Comparison of ENCODE assay signal across 38 cellular contexts in genomic region chr9:103242486-103242885, GRCh38.
"Had no signal": no experiment of that assay in that cellular context is flagged by ENCODE, and none has a peak within 500 bp of the region (broad histone marks: within the 10 kb centered on the region; RNA-seq: fewer than 3 reads in every experiment).

No MANE protein-coding gene starts in this region.

- ATAC-seq: activated naive CD4-positive, alpha-beta T cell treated with anti-CD3 and anti-CD28 coated beads, Interleukin-2, amount 50 U/mL, for 72 hours; activated naive CD8-positive, alpha-beta T cell treated with anti-CD3 and anti-CD28 coated beads, Interleukin-2, amount 50 U/mL, for 24 hours; activated T-cell treated with anti-CD3 and anti-CD28 coated beads, Interleukin-2, amount 50 U/mL, for 4 hours; activated T-cell treated with anti-CD3 and anti-CD28 coated beads, Interleukin-2, amount 50 U/mL, for 72 hours; activated T-helper 17 cell treated with anti-CD3 and anti-CD28 coated beads, Interleukin-2, amount 50 U/mL, for 72 hours; body of pancreas had no signal

- H3K27me3 ChIP-seq: adrenal gland, ascending aorta, body of pancreas, brain microvascular endothelial cell, breast epithelium, cardiac muscle cell had no signal

- H3K36me3 ChIP-seq: adrenal gland, ascending aorta, brain microvascular endothelial cell, breast epithelium, cardiac muscle cell had no signal

- H3K4me1 ChIP-seq: adrenal gland, ascending aorta, body of pancreas, breast epithelium had no signal

- H3K9me3 ChIP-seq: adrenal gland, ascending aorta, body of pancreas, breast epithelium had no signal

- H3K4me3 ChIP-seq: adrenal gland, ascending aorta, body of pancreas, breast epithelium, cardiac muscle cell had no signal

- H3K27ac ChIP-seq: adrenal gland, ascending aorta, body of pancreas, brain microvascular endothelial cell, breast epithelium, cardiac muscle cell had no signal

- H3K27ac Mint-ChIP-seq: activated naive CD4-positive, alpha-beta T cell treated with anti-CD3 and anti-CD28 coated beads for 36 hours; activated naive CD4-positive, alpha-beta T cell treated with anti-CD3 and anti-CD28 coated beads, Interleukin-2, amount 10 ng/mL, durations not matched to agents 7 days and 5 days; activated naive CD4-positive, alpha-beta T cell treated with anti-CD3 and anti-CD28 coated beads, Interleukin-2, amount 50 U/mL, for 24 hours; activated naive CD4-positive, alpha-beta T cell treated with anti-CD3 and anti-CD28 coated beads, Interleukin-2, amount 50 U/mL, for 72 hours; activated naive CD8-positive, alpha-beta T cell; activated naive CD8-positive, alpha-beta T cell treated with anti-CD3 and anti-CD28 coated beads for 36 hours; activated naive CD8-positive, alpha-beta T cell treated with anti-CD3 and anti-CD28 coated beads, Interleukin-2, amount 10 ng/mL, durations not matched to agents 7 days and 5 days; activated naive CD8-positive, alpha-beta T cell treated with anti-CD3 and anti-CD28 coated beads, Interleukin-2, amount 50 U/mL, for 24 hours; activated T-cell treated with anti-CD3 and anti-CD28 coated beads, Interleukin-2, amount 50 U/mL, for 24 hours; activated T-cell treated with anti-CD3 and anti-CD28 coated beads, Interleukin-2, amount 50 U/mL, for 72 hours; activated T-helper 1 cell treated with anti-CD3 and anti-CD28 coated beads, Interleukin-12 subunit alpha, Interleukin-12 subunit beta, Interleukin-2, Interleukin-4 antibody, amounts not matched to agents 30 ng/mL and 10 ng/mL and 1 ng/mL, durations not matched to agents 14 hours and 24 hours and 36 hours; activated T-helper 17 cell treated with anti-CD3 and anti-CD28 coated beads, Interleukin-2, amount 50 U/mL, for 72 hours; activated T-helper 2 cell treated with anti-CD3 and anti-CD28 coated beads, Interferon-gamma antibody, Interleukin-2, Interleukin-4, amounts not matched to agents 10 μg/mL and 5 μg/mL and 100 μg/mL, durations not matched to agents 14 hours and 24 hours and 36 hours had no signal

- H3K4me3 Mint-ChIP-seq: activated naive CD4-positive, alpha-beta T cell treated with anti-CD3 and anti-CD28 coated beads for 36 hours; activated naive CD4-positive, alpha-beta T cell treated with anti-CD3 and anti-CD28 coated beads, Interleukin-2, amount 10 ng/mL, durations not matched to agents 7 days and 5 days; activated naive CD4-positive, alpha-beta T cell treated with anti-CD3 and anti-CD28 coated beads, Interleukin-2, amount 50 U/mL, for 24 hours; activated naive CD8-positive, alpha-beta T cell; activated naive CD8-positive, alpha-beta T cell treated with anti-CD3 and anti-CD28 coated beads for 36 hours; activated naive CD8-positive, alpha-beta T cell treated with anti-CD3 and anti-CD28 coated beads, Interleukin-2, amount 10 ng/mL, durations not matched to agents 7 days and 5 days; activated naive CD8-positive, alpha-beta T cell treated with anti-CD3 and anti-CD28 coated beads, Interleukin-2, amount 50 U/mL, for 24 hours; activated T-cell treated with anti-CD3 and anti-CD28 coated beads, Interleukin-2, amount 50 U/mL, for 24 hours; activated T-cell treated with anti-CD3 and anti-CD28 coated beads, Interleukin-2, amount 50 U/mL, for 4 hours; activated T-cell treated with anti-CD3 and anti-CD28 coated beads, Interleukin-2, amount 50 U/mL, for 72 hours; activated T-helper 1 cell treated with anti-CD3 and anti-CD28 coated beads, Interleukin-12 subunit alpha, Interleukin-12 subunit beta, Interleukin-2, Interleukin-4 antibody, amounts not matched to agents 30 ng/mL and 10 ng/mL and 1 ng/mL, durations not matched to agents 14 hours and 24 hours and 36 hours; activated T-helper 17 cell treated with anti-CD3 and anti-CD28 coated beads, Interleukin-2, amount 50 U/mL, for 72 hours; central memory CD8-positive, alpha-beta T cell had no signal

- H3K27me3 Mint-ChIP-seq: activated naive CD4-positive, alpha-beta T cell treated with anti-CD3 and anti-CD28 coated beads, Interleukin-2, amount 10 ng/mL, durations not matched to agents 7 days and 5 days; activated naive CD4-positive, alpha-beta T cell treated with anti-CD3 and anti-CD28 coated beads, Interleukin-2, amount 50 U/mL, for 24 hours; activated naive CD8-positive, alpha-beta T cell; activated naive CD8-positive, alpha-beta T cell treated with anti-CD3 and anti-CD28 coated beads for 36 hours; activated naive CD8-positive, alpha-beta T cell treated with anti-CD3 and anti-CD28 coated beads, Interleukin-2, amount 10 ng/mL, durations not matched to agents 7 days and 5 days; activated naive CD8-positive, alpha-beta T cell treated with anti-CD3 and anti-CD28 coated beads, Interleukin-2, amount 50 U/mL, for 24 hours; activated T-cell treated with anti-CD3 and anti-CD28 coated beads, Interleukin-2, amount 50 U/mL, for 24 hours; activated T-helper 17 cell treated with anti-CD3 and anti-CD28 coated beads, Interleukin-2, amount 50 U/mL, for 72 hours; brain; central memory CD8-positive, alpha-beta T cell had no signal

- DNase-seq: activated effector memory CD4-positive, alpha-beta T cell treated with anti-CD3 and anti-CD28 coated beads, Interleukin-2, amount 50 U/mL, for 16 hours; activated effector memory CD4-positive, alpha-beta T cell treated with Interleukin-2 at 50 U/mL for 16 hours; activated gamma-delta T cell; activated gamma-delta T cell treated with Interleukin-2 at 50 U/mL for 16 hours; activated naive CD4-positive, alpha-beta T cell; activated naive CD4-positive, alpha-beta T cell treated with anti-CD3 and anti-CD28 coated beads for 36 hours; activated naive CD4-positive, alpha-beta T cell treated with anti-CD3 and anti-CD28 coated beads, Interleukin-2, amount 10 ng/mL, durations not matched to agents 7 days and 5 days; activated naive CD4-positive, alpha-beta T cell treated with anti-CD3 and anti-CD28 coated beads, Interleukin-2, amount 50 U/mL, for 16 hours; activated naive CD4-positive, alpha-beta T cell treated with Interleukin-2 at 50 U/mL for 16 hours; activated naive CD8-positive, alpha-beta T cell treated with anti-CD3 and anti-CD28 coated beads for 36 hours; activated naive CD8-positive, alpha-beta T cell treated with anti-CD3 and anti-CD28 coated beads, Interleukin-2, amount 10 ng/mL, durations not matched to agents 7 days and 5 days; activated naive CD8-positive, alpha-beta T cell treated with anti-CD3 and anti-CD28 coated beads, Interleukin-2, amount 50 U/mL, for 24 hours; activated T-cell treated with anti-CD3 and anti-CD28 coated beads, Interleukin-2, amount 50 U/mL, for 1 hour; activated T-cell treated with anti-CD3 and anti-CD28 coated beads, Interleukin-2, amount 50 U/mL, for 24 hours; activated T-cell treated with anti-CD3 and anti-CD28 coated beads, Interleukin-2, amount 50 U/mL, for 4 hours; activated T-cell treated with anti-CD3 and anti-CD28 coated beads, Interleukin-2, amount 50 U/mL, for 48 hours; activated T-cell treated with anti-CD3 and anti-CD28 coated beads, Interleukin-2, amount 50 U/mL, for 72 hours; adrenal gland; amniotic stem cell; amygdala; anterior cingulate cortex; aorta; body of pancreas; caudate nucleus; central memory CD4-positive, alpha-beta T cell; cerebellar nuclear complex had no signal

- H3K4me1 Mint-ChIP-seq: activated naive CD4-positive, alpha-beta T cell treated with anti-CD3 and anti-CD28 coated beads, Interleukin-2, amount 10 ng/mL, durations not matched to agents 7 days and 5 days; activated naive CD4-positive, alpha-beta T cell treated with anti-CD3 and anti-CD28 coated beads, Interleukin-2, amount 50 U/mL, for 24 hours; activated naive CD8-positive, alpha-beta T cell treated with anti-CD3 and anti-CD28 coated beads for 36 hours; activated naive CD8-positive, alpha-beta T cell treated with anti-CD3 and anti-CD28 coated beads, Interleukin-2, amount 10 ng/mL, durations not matched to agents 7 days and 5 days; activated naive CD8-positive, alpha-beta T cell treated with anti-CD3 and anti-CD28 coated beads, Interleukin-2, amount 50 U/mL, for 24 hours; activated T-helper 17 cell treated with anti-CD3 and anti-CD28 coated beads, Interleukin-2, amount 50 U/mL, for 72 hours; central memory CD8-positive, alpha-beta T cell had no signal

- H3K9me3 Mint-ChIP-seq: activated naive CD4-positive, alpha-beta T cell treated with anti-CD3 and anti-CD28 coated beads, Interleukin-2, amount 10 ng/mL, durations not matched to agents 7 days and 5 days; activated naive CD8-positive, alpha-beta T cell treated with anti-CD3 and anti-CD28 coated beads for 36 hours; activated naive CD8-positive, alpha-beta T cell treated with anti-CD3 and anti-CD28 coated beads, Interleukin-2, amount 50 U/mL, for 24 hours; activated T-cell treated with anti-CD3 and anti-CD28 coated beads, Interleukin-2, amount 50 U/mL, for 24 hours; activated T-helper 1 cell treated with anti-CD3 and anti-CD28 coated beads, Interleukin-12 subunit alpha, Interleukin-12 subunit beta, Interleukin-2, Interleukin-4 antibody, amounts not matched to agents 30 ng/mL and 10 ng/mL and 1 ng/mL, durations not matched to agents 14 hours and 24 hours and 36 hours had no signal

- H3K36me3 Mint-ChIP-seq: activated naive CD4-positive, alpha-beta T cell treated with anti-CD3 and anti-CD28 coated beads, Interleukin-2, amount 10 ng/mL, durations not matched to agents 7 days and 5 days; activated naive CD4-positive, alpha-beta T cell treated with anti-CD3 and anti-CD28 coated beads, Interleukin-2, amount 50 U/mL, for 24 hours; activated naive CD4-positive, alpha-beta T cell treated with anti-CD3 and anti-CD28 coated beads, Interleukin-2, amount 50 U/mL, for 72 hours; activated naive CD8-positive, alpha-beta T cell; activated naive CD8-positive, alpha-beta T cell treated with anti-CD3 and anti-CD28 coated beads for 36 hours; activated naive CD8-positive, alpha-beta T cell treated with anti-CD3 and anti-CD28 coated beads, Interleukin-2, amount 10 ng/mL, durations not matched to agents 7 days and 5 days; brain had no signal
